Comparison of ENCODE assay signal across 8 cellular contexts in genomic region chr3:46845860-46846623, GRCh38. TPM values are rescaled to one million over a fixed set of nuclear protein-coding genes. Genes with fewer than 3 reads are reported as not detected.
DNase-seq lines count a peak whose midpoint lies in the region; ATAC-seq, FAIRE-seq and TF ChIP-seq lines count a peak whose summit lies in the region.

No MANE protein-coding gene starts in this region.

- H3K9me3 ChIP-seq in astrocyte (ENCODE audit: insufficient read depth, low read depth, low read length) (no peaks in the 10 kb centered on the region), iPS DF 6.9 (ENCODE audit: control insufficient read depth, insufficient read depth, low read length) (no peaks in the 10 kb centered on the region), gastrocnemius medialis (no peaks in the 10 kb centered on the region)

- peak overlapping the region; percentile 96 for H3K4me2 ChIP-seq in astrocyte (ENCODE audit: low read length)

- no peak overlapping the region for H3K4me3 Mint-ChIP-seq in astrocyte (ENCODE audit: unreplicated experiment)

- peak; percentile 80 for ATAC-seq in GM19397 (IDR thresholded peaks at IDR 0.05; ENCODE audit: unreplicated experiment)
- peak; percentile 51 to 59 for ATAC-seq in gastrocnemius medialis

- peak overlapping the region; percentile 26 for H3K27ac ChIP-seq in astrocyte (ENCODE audit: low read depth, low read length)
- H3K27ac ChIP-seq in iPS DF 6.9 (ENCODE audit: low read length) = no peak overlapping the region
- peak overlapping the region; percentile 58 to 81 (median 75) for H3K27ac ChIP-seq in gastrocnemius medialis

- H3K4me1 ChIP-seq in astrocyte (ENCODE audit: insufficient read depth, low read length) (peaks cover 16% of the 10 kb centered on the region), iPS DF 6.9 (ENCODE audit: control insufficient read depth, insufficient read depth, low read length) (peaks cover 5% of the 10 kb centered on the region; the same call in 1 of the 2 replicates), gastrocnemius medialis (peaks cover 5 to 25% of the 10 kb centered on the region in 2 donors)

- peak in 1 of 2 donors; percentile 28 for TF ChIP-seq POLR2A in gastrocnemius medialis (IDR thresholded peaks at IDR 0.05)

- H3K36me3 ChIP-seq in astrocyte (ENCODE audit: insufficient read depth, low read length) = no peaks in the 10 kb centered on the region
- no peaks in the 10 kb centered on the region for H3K36me3 ChIP-seq in iPS DF 6.9 (ENCODE audit: control insufficient read depth, insufficient read depth, low read length)
- H3K36me3 ChIP-seq in gastrocnemius medialis = no peaks in the 10 kb centered on the region

- DNase-seq in CD1c-positive myeloid dendritic cell (ENCODE audit: extremely low spot score) = peak; percentile 74
- DNase-seq in HuH-7 (ENCODE audit: low spot score) = peak; percentile 95
- peak; percentile 72 for DNase-seq in T-helper 9 cell
- peak; percentile 63 for DNase-seq in astrocyte (ENCODE audit: low read depth)
- DNase-seq in iPS DF 6.9 (ENCODE audit: low read depth, low spot score) = peak; percentile 35
- peak; percentile 41 to 61 for DNase-seq in gastrocnemius medialis
- DNase-seq in COLO829 (ENCODE audit: low spot score) = no peak

- H3K9me3 Mint-ChIP-seq in astrocyte (ENCODE audit: unreplicated experiment) = peaks cover 17% of the 10 kb centered on the region

- H3K4me3 ChIP-seq in astrocyte (ENCODE audit: insufficient read depth, low read depth, low read length) (peak overlapping the region; percentile 61), iPS DF 6.9 (ENCODE audit: low read length) (peak overlapping the region; percentile 39; the same call in 1 of the 2 replicates), gastrocnemius medialis (peak overlapping the region; percentile 51 to 58 (median 55))

- no CpG with 5 or more reads among the region's 53 CpGs for WGBS in iPS DF 6.9 (ENCODE audit: insufficient coverage, insufficient read length)

- in situ Hi-C loops in gastrocnemius medialis (cut with MboI; ENCODE audit: low sequenced_read_pairs in 4 of 4) = no loop called here

- peaks cover under 1% of the 10 kb centered on the region for H3K36me3 Mint-ChIP-seq in astrocyte (ENCODE audit: low read depth, unreplicated experiment)

- H3K27me3 Mint-ChIP-seq in astrocyte (ENCODE audit: low read depth, unreplicated experiment) = peaks cover 14% of the 10 kb centered on the region

- intact Hi-C loops in gastrocnemius medialis (cut with DNase I; ENCODE audit: low total_unique reads) = loop anchor here (5.0 kb wide), 3 partner anchors 46 to 139 kb away; no protein-coding TSS in a partner anchor

- FAIRE-seq in astrocyte (lab: Jason Lieb, UNC) = no peak

- peak overlapping the region; percentile 96 for H2AFZ ChIP-seq in astrocyte (ENCODE audit: low read depth, low read length)

- TF ChIP-seq CTCF in astrocyte (IDR thresholded peaks at IDR 0.05; ENCODE audit: insufficient read depth, low read depth, low read length) (peak; percentile 5), gastrocnemius medialis (IDR thresholded peaks at IDR 0.05 in 4 of 5, conservative IDR thresholded peaks at IDR 0.05 in 1 of 5) (peak in 4 of 5 experiments; percentile 40 to 51 (median 45))

- no peaks in the 10 kb centered on the region for H4K20me1 ChIP-seq in astrocyte (ENCODE audit: insufficient read depth, low read length)

- peak overlapping the region; percentile 81 for H3K9ac ChIP-seq in astrocyte (ENCODE audit: low read length)

- H3K27ac Mint-ChIP-seq in astrocyte (ENCODE audit: unreplicated experiment) = no peak overlapping the region

- no peaks in the 10 kb centered on the region for H3K27me3 ChIP-seq in astrocyte (ENCODE audit: insufficient read depth, low read length)
- H3K27me3 ChIP-seq in iPS DF 6.9 (ENCODE audit: control insufficient read depth, insufficient read depth, low read length) = no peaks in the 10 kb centered on the region
- no peaks in the 10 kb centered on the region for H3K27me3 ChIP-seq in gastrocnemius medialis

- H3K4me1 Mint-ChIP-seq in astrocyte (ENCODE audit: low read depth, unreplicated experiment) = peaks cover 10% of the 10 kb centered on the region

- H3K79me2 ChIP-seq in astrocyte (ENCODE audit: insufficient read depth, low read length) = no peaks in the 10 kb centered on the region

RNA-seq across cellular contexts. Expression of gene MYL3, which starts 17.2 kb away (rescaled TPM):
- total RNA-seq in astrocyte (0.43 and 0.89 TPM in 2 replicates), gastrocnemius medialis (100 to 1,000 TPM in 2 of 4 donors, 10 to 100 TPM in 2; 42.5 to 544 (median 281) TPM)

RNA-seq across cellular contexts. Expression of gene PTH1R, which starts 31.5 kb away (rescaled TPM):
- total RNA-seq in astrocyte = 4.4 and 5.2 TPM in 2 replicates
- total RNA-seq in gastrocnemius medialis = 1 to 10 TPM; 2.3 to 7.9 (median 7.3) TPM

Comparison
In these comparisons a context has a peak if more than half of its experiments do, and no peak if none do; other contexts are left out.
1. RNA of gene MYL3, which starts 17.2 kb away (total RNA-seq): 42.5 to 544 TPM in gastrocnemius medialis; 0.43 to 0.89 TPM in astrocyte; every median in the first group is over 10 times any median in the second.
2. Peak in every context shown above with its lines, with median percentiles within 50 percentile points of each other: H3K4me3 ChIP-seq.